ENCODE assay signal across 21 cellular contexts in genomic region chr2:64177315-64177714, GRCh38. TPM values are rescaled to one million over a fixed set of nuclear protein-coding genes. Genes with fewer than 3 reads are reported as not detected.
DNase-seq lines count a peak whose midpoint lies in the region; ATAC-seq and TF ChIP-seq lines count a peak whose summit lies in the region.
"Had no signal": no experiment of that assay in that cellular context is flagged by ENCODE, and none has a peak within 500 bp of the region (broad histone marks: within the 10 kb centered on the region; RNA-seq: fewer than 3 reads in every experiment).

No MANE protein-coding gene starts in this region.

- in situ Hi-C loops in brain microvascular endothelial cell (cut with HindIII; ENCODE audit: low pct_ligation_motif_present, low sequenced_read_pairs): no loop called here

- no peaks in the 10 kb centered on the region for H4K20me1 ChIP-seq in GM23338 (replicated peaks; ENCODE audit: insufficient read depth)
- H4K20me1 ChIP-seq in PC-9 (ENCODE audit: insufficient read depth): no peaks in the 10 kb centered on the region
- H4K20me1 ChIP-seq: BLaER1 had no signal

- WGBS in spleen, 5 donors: 37 to 81% (median 51%) methylated on average over 1 of the region's 1 CpG

- no peak overlapping the region for H3K27ac ChIP-seq in GM23338 (ENCODE audit: low read depth)
- H3K27ac ChIP-seq in brain microvascular endothelial cell: no peak overlapping the region
- H3K27ac ChIP-seq in spleen: peak overlapping the region in 5 of 8 donors; percentile 1 to 39 (median 27)
- H3K27ac ChIP-seq in PC-9: no peak overlapping the region
- H3K27ac ChIP-seq: BLaER1, cardiac muscle cell, pancreas, SJSA1, suprapubic skin had no signal

- TF ChIP-seq CTCF in GM23338 (conservative IDR thresholded peaks at IDR 0.05; ENCODE audit: low read depth in 2 of 2) (no peak), brain microvascular endothelial cell (IDR thresholded peaks at IDR 0.05; ENCODE audit: low read depth, low read length, missing control alignments) (no peak), spleen (IDR thresholded peaks at IDR 0.05 in 8 of 11, conservative IDR thresholded peaks at IDR 0.05 in 3 of 11) (no peak), PC-9 (conservative IDR thresholded peaks at IDR 0.05) (no peak), progenitor cell of endocrine pancreas (IDR thresholded peaks at IDR 0.05; ENCODE audit: unreplicated experiment) (no peak)

- ATAC-seq in GM23338: no peak
- ATAC-seq: left colon; naive thymus-derived CD4-positive, alpha-beta T cell had no signal

- TF ChIP-seq POLR2A in spleen (IDR thresholded peaks at IDR 0.05): no peak

- H3K4me3 Mint-ChIP-seq in GM23338 (no peak overlapping the region), progenitor cell of endocrine pancreas (ENCODE audit: low read depth) (no peak overlapping the region)
- H3K4me3 Mint-ChIP-seq: activated T-helper 1 cell treated with anti-CD3 and anti-CD28 coated beads, Interleukin-12 subunit alpha, Interleukin-12 subunit beta, Interleukin-2, Interleukin-4 antibody, amounts not matched to agents 30 ng/mL and 10 ng/mL and 1 ng/mL, durations not matched to agents 14 hours and 24 hours and 36 hours; naive thymus-derived CD4-positive, alpha-beta T cell had no signal

- H3K27me3 Mint-ChIP-seq in GM23338 (ENCODE audit: insufficient read depth, low read depth, poor library complexity): no peaks in the 10 kb centered on the region
- H3K27me3 Mint-ChIP-seq in progenitor cell of endocrine pancreas: peaks cover 3% of the 10 kb centered on the region

- no peak overlapping the region for H3K4me3 ChIP-seq in GM23338
- no peak overlapping the region for H3K4me3 ChIP-seq in brain microvascular endothelial cell (ENCODE audit: low read depth, low read length)
- no peak overlapping the region for H3K4me3 ChIP-seq in spleen
- H3K4me3 ChIP-seq in PC-9: no peak overlapping the region
- H3K4me3 ChIP-seq: BLaER1, cardiac muscle cell, pancreas, SJSA1, smooth muscle cell, suprapubic skin had no signal

- H3F3A ChIP-seq in GM23338 (replicated peaks; ENCODE audit: low read depth) (no peaks in the 10 kb centered on the region), PC-9 (ENCODE audit: insufficient read depth, low read depth) (no peaks in the 10 kb centered on the region)

- H3K4me1 Mint-ChIP-seq in GM23338: peaks cover 14% of the 10 kb centered on the region
- peaks cover 10% of the 10 kb centered on the region for H3K4me1 Mint-ChIP-seq in progenitor cell of endocrine pancreas (ENCODE audit: low read depth)

- BruUV-seq in PC-9 (replicated peaks; lab: Mats Ljungman, UMichigan): no TSS peak

- H3K27me3 ChIP-seq in GM23338 (ENCODE audit: insufficient read depth) (no peaks in the 10 kb centered on the region), brain microvascular endothelial cell (replicated peaks) (no peaks in the 10 kb centered on the region), spleen (replicated peaks in 1 of 7) (no peaks in the 10 kb centered on the region), PC-9 (ENCODE audit: insufficient read depth, low read depth) (no peaks in the 10 kb centered on the region)
- H3K27me3 ChIP-seq: BLaER1, cardiac muscle cell, pancreas, SJSA1, suprapubic skin had no signal

- H3K36me3 Mint-ChIP-seq in GM23338 (ENCODE audit: low read depth): no peaks in the 10 kb centered on the region
- H3K36me3 Mint-ChIP-seq in progenitor cell of endocrine pancreas (ENCODE audit: insufficient read depth): no peaks in the 10 kb centered on the region
- H3K36me3 Mint-ChIP-seq: naive thymus-derived CD4-positive, alpha-beta T cell had no signal

- no peak overlapping the region; the same call in 1 of the 2 replicates for H3K27ac Mint-ChIP-seq in GM23338
- no peak overlapping the region for H3K27ac Mint-ChIP-seq in progenitor cell of endocrine pancreas
- H3K27ac Mint-ChIP-seq: activated T-helper 1 cell treated with anti-CD3 and anti-CD28 coated beads, Interleukin-12 subunit alpha, Interleukin-12 subunit beta, Interleukin-2, Interleukin-4 antibody, amounts not matched to agents 30 ng/mL and 10 ng/mL and 1 ng/mL, durations not matched to agents 14 hours and 24 hours and 36 hours; naive thymus-derived CD4-positive, alpha-beta T cell had no signal

- H3K79me2 ChIP-seq in GM23338 (replicated peaks; ENCODE audit: insufficient read depth) (no peaks in the 10 kb centered on the region), PC-9 (ENCODE audit: low read depth) (no peaks in the 10 kb centered on the region)

- peaks cover 7% of the 10 kb centered on the region; the same call in 1 of the 2 replicates for H3K9me2 ChIP-seq in GM23338 (ENCODE audit: insufficient read depth)
- H3K9me2 ChIP-seq in PC-9 (ENCODE audit: insufficient read depth): no peaks in the 10 kb centered on the region

- intact Hi-C loops in spleen (cut with DNase I; ENCODE audit: low total_unique reads): no loop called here
- intact Hi-C loops in PC-9 (cut with micrococcal nuclease; ENCODE audit: unreplicated experiment): no loop called here

- H3K36me3 ChIP-seq in GM23338 (ENCODE audit: insufficient read depth) (no peaks in the 10 kb centered on the region), brain microvascular endothelial cell (replicated peaks) (no peaks in the 10 kb centered on the region), spleen (no peaks in the 10 kb centered on the region), PC-9 (ENCODE audit: low read depth) (no peaks in the 10 kb centered on the region)
- H3K36me3 ChIP-seq: BLaER1, cardiac muscle cell, pancreas, SJSA1, suprapubic skin had no signal

- H3K4me1 ChIP-seq in GM23338 (ENCODE audit: insufficient read depth) (no peaks in the 10 kb centered on the region), spleen (peaks cover 0 to 12% (median 4%) of the 10 kb centered on the region in 6 donors), PC-9 (replicated peaks; ENCODE audit: insufficient read depth) (0 out of 2 replicates have a peak, but pooled peaks cover 4% of the 10 kb centered on the region)
- H3K4me1 ChIP-seq: BLaER1, pancreas, SJSA1 had no signal

- CTCF ChIA-PET in PC-9 (lab: Charles Lee): no interaction called here

- H3K4me2 ChIP-seq in GM23338 (no peak overlapping the region), PC-9 (no peak overlapping the region)
- H3K4me2 ChIP-seq: BLaER1, smooth muscle cell had no signal

- H3K9me3 ChIP-seq in spleen (no peaks in the 10 kb centered on the region), PC-9 (ENCODE audit: insufficient read depth, low read depth) (no peaks in the 10 kb centered on the region)
- H3K9me3 ChIP-seq: BLaER1, pancreas, SJSA1, suprapubic skin had no signal

- no peaks in the 10 kb centered on the region for H3K9me3 Mint-ChIP-seq in GM23338
- no peaks in the 10 kb centered on the region for H3K9me3 Mint-ChIP-seq in progenitor cell of endocrine pancreas (ENCODE audit: low read depth)
- H3K9me3 Mint-ChIP-seq: activated T-helper 1 cell treated with anti-CD3 and anti-CD28 coated beads, Interleukin-12 subunit alpha, Interleukin-12 subunit beta, Interleukin-2, Interleukin-4 antibody, amounts not matched to agents 30 ng/mL and 10 ng/mL and 1 ng/mL, durations not matched to agents 14 hours and 24 hours and 36 hours; naive thymus-derived CD4-positive, alpha-beta T cell had no signal

- POLR2A ChIA-PET in PC-9 (lab: Charles Lee; ENCODE audit: unreplicated experiment): no interaction called here

- DNase-seq in GM23338 (ENCODE audit: low spot score) (no peak), brain microvascular endothelial cell (peak; percentile 6), iPS-NIHi7 (ENCODE audit: extremely low spot score) (peak; percentile 20), spleen (no peak), PC-9 (no peak), middle frontal gyrus (ENCODE audit: extremely low spot score, low spot score) (no peak), progenitor cell of endocrine pancreas (ENCODE audit: low spot score, unreplicated experiment) (no peak)
- DNase-seq: activated CD4-positive, alpha-beta T cell treated with anti-CD3 and anti-CD28 coated beads for 1 hour; left colon; naive thymus-derived CD4-positive, alpha-beta T cell; NCI-H1436; NCI-H2171 treated with DMSO at 0.1 percent for 48 hours; NCI-H748 treated with DMSO at 0.1 percent for 48 hours; pancreas; T-helper 9 cell had no signal

- H2AFZ ChIP-seq in GM23338: peak overlapping the region; percentile 61; the same call in 1 of the 2 replicates
- no peak overlapping the region for H2AFZ ChIP-seq in PC-9

TF ChIP-seq in GM23338, 12 proteins besides CTCF, POLR2A, EP300 and RAD21 (continues in another document):
- TF ChIP-seq ZNF114 (CRISPR knock-in tag; IDR thresholded peaks at IDR 0.05): no peak

RNA-seq across cellular contexts. Expression of gene PELI1, which starts 33.1 kb away (rescaled TPM):
- total RNA-seq in GM23338 (2014; rRNA removed; shearing (Covaris generic)): 56.6 and 61.8 TPM in 2 replicates
- polyA plus RNA-seq in GM23338 (2016; fragmentation: Nextera tagmentation; extraction: Ambion mirVana) (25.9 and 32.4 TPM in 2 replicates), spleen (10 to 100 TPM; 14.5 to 17.2 (median 16.0) TPM)
- total RNA-seq in spleen (10 to 100 TPM; 52.5 to 70.1 (median 59.3) TPM), PC-9 (2021) (32.6 and 33.1 TPM in 2 replicates), progenitor cell of endocrine pancreas (68.4 and 72.4 TPM in 2 replicates)

Comparison
In these comparisons a context has a peak if more than half of its experiments do, and no peak if none do; other contexts are left out.
1. DNase-seq: peak in brain microvascular endothelial cell (single experiment) and iPS-NIHi7 (single experiment); none in GM23338 (single experiment), spleen (single experiment), PC-9 (0 of 2), middle frontal gyrus (single experiment) and progenitor cell of endocrine pancreas (single experiment).
2. H3K27ac ChIP-seq: peak in spleen (5 of 8); none in GM23338 (single experiment), brain microvascular endothelial cell (single experiment) and PC-9 (single experiment).